In the genomic region with DNA sequence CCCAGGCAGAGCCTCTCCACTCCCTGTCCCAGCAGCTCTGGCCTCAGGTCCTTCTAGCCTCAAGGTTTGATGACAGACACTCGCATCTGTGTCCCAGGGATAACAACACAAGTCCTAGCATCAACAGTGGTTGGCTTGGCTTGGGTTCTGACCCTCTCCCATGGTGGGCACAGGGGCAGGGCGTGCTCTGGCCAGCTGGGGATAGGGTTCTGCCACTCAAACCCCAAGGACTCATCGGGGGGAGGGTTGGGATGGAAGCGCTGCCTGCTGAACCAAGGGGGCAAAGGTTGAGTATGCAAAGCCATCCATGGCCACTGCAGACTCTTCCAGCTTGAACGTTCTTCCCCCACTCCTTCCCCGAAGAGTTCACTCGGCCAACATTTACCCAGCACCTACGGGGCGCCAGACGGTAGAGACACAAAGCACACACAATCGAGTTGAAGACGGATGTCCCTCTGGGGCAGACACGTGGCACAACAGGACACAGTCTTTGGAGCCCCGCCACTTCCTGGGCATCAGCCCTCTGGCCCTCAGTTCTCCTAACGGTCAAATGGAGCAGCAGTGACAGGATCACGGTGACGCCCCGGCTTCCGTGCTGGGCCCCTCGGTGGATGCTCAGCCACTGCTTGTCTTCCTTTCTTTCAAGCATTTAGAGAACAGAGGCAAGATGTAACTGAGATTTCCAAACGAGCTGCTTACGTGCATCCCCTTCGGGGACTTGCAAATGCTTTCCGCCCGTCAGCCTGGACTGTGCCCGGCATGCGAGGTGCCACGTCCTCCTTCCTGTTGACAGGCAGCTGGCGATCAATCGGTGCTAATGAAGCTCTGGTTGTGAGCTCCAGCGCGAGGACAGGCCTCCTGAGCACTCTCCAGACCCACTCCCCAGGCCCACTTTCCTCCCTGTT, we compare ENCODE assay signal across 20 cellular contexts. TPM values are rescaled to one million over a fixed set of nuclear protein-coding genes. Genes with fewer than 3 reads are reported as not detected.
DNase-seq lines count a peak whose midpoint lies in the region; TF ChIP-seq lines count a peak whose summit lies in the region.
"Had no signal": no experiment of that assay in that cellular context is flagged by ENCODE, and none has a peak within 500 bp of the region (broad histone marks: within the 10 kb centered on the region; RNA-seq: fewer than 3 reads in every experiment).

No MANE protein-coding gene starts in this region.

- intact Hi-C loops in spleen (cut with DNase I; ENCODE audit: low total_unique reads), result no loop called here

- H3K9me3 ChIP-seq in spleen, result peaks cover 0 to 4% (median 0%) of the 10 kb centered on the region in 8 donors
- H3K9me3 ChIP-seq: HAP-1 had no signal

- H3K27me3 ChIP-seq in spleen (replicated peaks in 1 of 7), result peaks cover 0 to 23% (median 0%) of the 10 kb centered on the region in 7 donors

- peaks cover 6% of the 10 kb centered on the region for H3K9me3 Mint-ChIP-seq in neural crest cell

- no peak overlapping the region for H3K4me3 ChIP-seq in spleen
- H3K4me3 ChIP-seq: HAP-1 had no signal

- WGBS in spleen, 5 donors, result 84 to 95% (median 88%) methylated on average over 18 to 32 of the region's 32 CpGs

- H3K27ac ChIP-seq in spleen, result no peak overlapping the region
- H3K27ac ChIP-seq: 22Rv1 had no signal

- H3K27me3 Mint-ChIP-seq in neural crest cell (ENCODE audit: low read depth), result peaks cover 3% of the 10 kb centered on the region

- H3K4me1 ChIP-seq in spleen, result peaks cover 0 to 12% (median 0%) of the 10 kb centered on the region in 6 donors
- H3K4me1 ChIP-seq: HAP-1 had no signal

- no peak for TF ChIP-seq POLR2A in spleen (IDR thresholded peaks at IDR 0.05)

- no peak for TF ChIP-seq CTCF in neural crest cell (conservative IDR thresholded peaks at IDR 0.05)
- no peak for TF ChIP-seq CTCF in spleen (IDR thresholded peaks at IDR 0.05 in 8 of 11, conservative IDR thresholded peaks at IDR 0.05 in 3 of 11)

- H3K27ac Mint-ChIP-seq in neural crest cell (ENCODE audit: unreplicated experiment), result peak overlapping the region; percentile 57

- H3K36me3 Mint-ChIP-seq in neural crest cell (ENCODE audit: low read depth), result peaks cover 3% of the 10 kb centered on the region
- H3K36me3 Mint-ChIP-seq: CD14-positive monocyte had no signal

- peak; percentile 44 for DNase-seq in activated effector memory CD4-positive, alpha-beta T cell treated with anti-CD3 and anti-CD28 coated beads, Interleukin-2, amount 50 U/mL, for 16 hours
- no peak for DNase-seq in activated effector memory CD4-positive, alpha-beta T cell treated with Interleukin-2 at 50 U/mL for 16 hours
- peak; percentile 7 for DNase-seq in iPS-NIHi11 (ENCODE audit: low spot score)
- no peak for DNase-seq in neural crest cell (ENCODE audit: low read depth, low spot score)
- peak; percentile 51 for DNase-seq in spleen
- DNase-seq in DMS53 (lab: John Stamatoyannopoulos, UW), result no peak
- no peak for DNase-seq in germinal center (ENCODE audit: low spot score)
- DNase-seq in activated CD8-positive, alpha-beta memory T cell treated with anti-CD3 and anti-CD28 coated beads for 24 hours, result no peak
- DNase-seq: AML-193, DMS 273 treated with DMSO at 0.1 percent for 48 hours, KBM-7, NCI-H1105 treated with DMSO at 0.1 percent for 48 hours, NCI-H1694, OCI-M1, SIG-M5 had no signal

- H3K36me3 ChIP-seq in spleen, result no peaks in the 10 kb centered on the region
- H3K36me3 ChIP-seq: HAP-1 had no signal

- no peak overlapping the region for H3K4me3 Mint-ChIP-seq in neural crest cell
- H3K4me3 Mint-ChIP-seq: CD14-positive monocyte had no signal

- peaks cover 27% of the 10 kb centered on the region for H3K4me1 Mint-ChIP-seq in neural crest cell
- H3K4me1 Mint-ChIP-seq: CD14-positive monocyte had no signal

RNA-seq across cellular contexts. Expression of gene DLK1, which starts 42.6 kb away (rescaled TPM):
- total RNA-seq in neural crest cell (4.4 and 5.2 TPM in 2 replicates), spleen (under 1 TPM in 3 of 7 donors, not detected in 4; 0.17 to 0.79 (median 0.38) TPM)
- not detected for polyA plus RNA-seq in spleen
- total RNA-seq: NCI-H460, RPMI7951 had no signal
- polyA plus RNA-seq: CD14-positive monocyte had no signal

RNA-seq across cellular contexts. Expression of gene MEG3, which starts 56.6 kb away (rescaled TPM):
- total RNA-seq in neural crest cell (0.96 and 1.0 TPM in 2 replicates), spleen (100 to 1,000 TPM in 5 of 7 donors, 10 to 100 TPM in 2; 86.5 to 282 (median 174) TPM)
- 100 to 1,000 TPM in 2 of 3 donors, 10 to 100 TPM in 1; 86.6 to 763 (median 435) TPM for polyA plus RNA-seq in spleen
- polyA plus RNA-seq: CD14-positive monocyte had no signal

Comparison
In these comparisons a context has a peak if more than half of its experiments do, and no peak if none do; other contexts are left out.
1. DNase-seq: peak in activated effector memory CD4-positive, alpha-beta T cell treated with anti-CD3 and anti-CD28 coated beads, Interleukin-2, amount 50 U/mL, for 16 hours (single experiment), iPS-NIHi11 (single experiment) and spleen (single experiment); none in activated effector memory CD4-positive, alpha-beta T cell treated with Interleukin-2 at 50 U/mL for 16 hours (single experiment), neural crest cell (single experiment), DMS53 (single experiment), germinal center (single experiment) and activated CD8-positive, alpha-beta memory T cell treated with anti-CD3 and anti-CD28 coated beads for 24 hours (single experiment).
2. RNA of gene MEG3, which starts 56.6 kb away (total RNA-seq): 86.5 to 282 TPM in spleen; 0.96 to 1.0 TPM in neural crest cell; every median in the first group is over 10 times any median in the second.